Comparison of ENCODE assay signal across 30 cellular contexts in genomic region chr1:169985757-169986156, GRCh38.
"Had no signal": no experiment of that assay in that cellular context is flagged by ENCODE, and none has a peak within 500 bp of the region (broad histone marks: within the 10 kb centered on the region; RNA-seq: fewer than 3 reads in every experiment).

No MANE protein-coding gene starts in this region.

- H3K4me3 Mint-ChIP-seq: activated CD4-positive, alpha-beta memory T cell treated with anti-CD3 and anti-CD28 coated beads, Interleukin-2, amount 10 ng/mL, durations not matched to agents 7 days and 5 days; activated CD4-positive, alpha-beta T cell treated with anti-CD3 and anti-CD28 coated beads, Interleukin-2, amount 10 ng/mL, durations not matched to agents 7 days and 5 days; activated naive CD4-positive, alpha-beta T cell treated with anti-CD3 and anti-CD28 coated beads, Interleukin-2, amount 10 ng/mL, durations not matched to agents 7 days and 5 days; activated naive CD8-positive, alpha-beta T cell treated with anti-CD3 and anti-CD28 coated beads, Interleukin-2, amount 10 ng/mL, durations not matched to agents 7 days and 5 days; activated T-cell treated with anti-CD3 and anti-CD28 coated beads, Interleukin-2, amount 50 U/mL, for 24 hours; activated T-cell treated with anti-CD3 and anti-CD28 coated beads, Interleukin-2, amount 50 U/mL, for 72 hours; central memory CD8-positive, alpha-beta T cell; dendritic cell treated with granulocyte-macrophage colony-stimulating factor and Interleukin-4, amounts not matched to agents 40 ng/mL and 50 ng/mL, for 4 days had no signal

- H3K27ac Mint-ChIP-seq: activated CD4-positive, alpha-beta memory T cell treated with anti-CD3 and anti-CD28 coated beads, Interleukin-2, amount 10 ng/mL, durations not matched to agents 7 days and 5 days; activated CD4-positive, alpha-beta T cell treated with anti-CD3 and anti-CD28 coated beads, Interleukin-2, amount 10 ng/mL, durations not matched to agents 7 days and 5 days; activated naive CD4-positive, alpha-beta T cell treated with anti-CD3 and anti-CD28 coated beads, Interleukin-2, amount 10 ng/mL, durations not matched to agents 7 days and 5 days; activated naive CD4-positive, alpha-beta T cell treated with anti-CD3 and anti-CD28 coated beads, Interleukin-2, amount 50 U/mL, for 72 hours; activated naive CD8-positive, alpha-beta T cell treated with anti-CD3 and anti-CD28 coated beads, Interleukin-2, amount 10 ng/mL, durations not matched to agents 7 days and 5 days; activated T-cell treated with anti-CD3 and anti-CD28 coated beads, Interleukin-2, amount 50 U/mL, for 24 hours; activated T-cell treated with anti-CD3 and anti-CD28 coated beads, Interleukin-2, amount 50 U/mL, for 72 hours; dendritic cell treated with granulocyte-macrophage colony-stimulating factor and Interleukin-4, amounts not matched to agents 40 ng/mL and 50 ng/mL, for 4 days had no signal

- H3K4me1 ChIP-seq: esophagus squamous epithelium had no signal

- H3K9me3 ChIP-seq: esophagus squamous epithelium, gastroesophageal sphincter had no signal

- H3K27me3 ChIP-seq: brain microvascular endothelial cell, dorsolateral prefrontal cortex, esophagus squamous epithelium, gastroesophageal sphincter had no signal

- H3K27ac ChIP-seq: brain microvascular endothelial cell, coronary artery, epithelial cell of prostate, esophagus squamous epithelium, gastroesophageal sphincter had no signal

- H3K36me3 Mint-ChIP-seq: activated naive CD4-positive, alpha-beta T cell treated with anti-CD3 and anti-CD28 coated beads, Interleukin-2, amount 50 U/mL, for 72 hours had no signal

- FAIRE-seq: bronchial epithelial cell, endothelial cell of umbilical vein had no signal

- DNase-seq: activated CD4-positive, alpha-beta memory T cell treated with anti-CD3 and anti-CD28 coated beads, Interleukin-2, amount 10 ng/mL, durations not matched to agents 7 days and 5 days; activated CD4-positive, alpha-beta T cell treated with anti-CD3 and anti-CD28 coated beads for 4 hours; activated CD4-positive, alpha-beta T cell treated with anti-CD3 and anti-CD28 coated beads, Interleukin-2, amount 10 ng/mL, durations not matched to agents 7 days and 5 days; activated CD4-positive, alpha-beta T cell treated with anti-CD3 and anti-CD28 coated beads, Interleukin-2, amount 50 U/mL, for 4 hours; activated CD4-positive, CD25-positive, alpha-beta regulatory T cell; activated CD4-positive, CD25-positive, alpha-beta regulatory T cell treated with anti-CD3 and anti-CD28 coated beads, Interleukin-2, amount 50 U/mL, for 72 hours; activated CD8-positive, alpha-beta memory T cell treated with anti-CD3 and anti-CD28 coated beads, Interleukin-2, amount 50 U/mL, for 48 hours; activated gamma-delta T cell; activated naive CD4-positive, alpha-beta T cell; activated naive CD4-positive, alpha-beta T cell treated with anti-CD3 and anti-CD28 coated beads, Interleukin-2, amount 10 ng/mL, durations not matched to agents 7 days and 5 days; activated naive CD8-positive, alpha-beta T cell treated with anti-CD3 and anti-CD28 coated beads, Interleukin-2, amount 10 ng/mL, durations not matched to agents 7 days and 5 days; activated T-cell treated with anti-CD3 and anti-CD28 coated beads for 4 hours; activated T-cell treated with anti-CD3 and anti-CD28 coated beads, Interleukin-2, amount 50 U/mL, for 24 hours; activated T-cell treated with anti-CD3 and anti-CD28 coated beads, Interleukin-2, amount 50 U/mL, for 72 hours; amniotic stem cell; anterior cingulate cortex; brain microvascular endothelial cell; dorsolateral prefrontal cortex; effector memory CD4-positive, alpha-beta T cell; esophagus squamous epithelium; foreskin melanocyte; T-helper 2 cell had no signal

- ATAC-seq: activated naive CD4-positive, alpha-beta T cell treated with anti-CD3 and anti-CD28 coated beads, Interleukin-2, amount 50 U/mL, for 72 hours; activated T-cell treated with anti-CD3 and anti-CD28 coated beads, Interleukin-2, amount 50 U/mL, for 72 hours; gastroesophageal sphincter had no signal

- H3K27me3 Mint-ChIP-seq: activated CD4-positive, alpha-beta memory T cell treated with anti-CD3 and anti-CD28 coated beads, Interleukin-2, amount 10 ng/mL, durations not matched to agents 7 days and 5 days; activated CD4-positive, alpha-beta T cell treated with anti-CD3 and anti-CD28 coated beads, Interleukin-2, amount 10 ng/mL, durations not matched to agents 7 days and 5 days; activated naive CD4-positive, alpha-beta T cell treated with anti-CD3 and anti-CD28 coated beads, Interleukin-2, amount 10 ng/mL, durations not matched to agents 7 days and 5 days; activated naive CD8-positive, alpha-beta T cell treated with anti-CD3 and anti-CD28 coated beads, Interleukin-2, amount 10 ng/mL, durations not matched to agents 7 days and 5 days; activated T-cell treated with anti-CD3 and anti-CD28 coated beads, Interleukin-2, amount 50 U/mL, for 24 hours; central memory CD8-positive, alpha-beta T cell; dendritic cell treated with granulocyte-macrophage colony-stimulating factor and Interleukin-4, amounts not matched to agents 40 ng/mL and 50 ng/mL, for 4 days had no signal

- H3K36me3 ChIP-seq: brain microvascular endothelial cell had no signal

- H3K4me3 ChIP-seq: coronary artery, dorsolateral prefrontal cortex, esophagus squamous epithelium, gastroesophageal sphincter had no signal

- H3K4me1 Mint-ChIP-seq: activated CD4-positive, alpha-beta memory T cell treated with anti-CD3 and anti-CD28 coated beads, Interleukin-2, amount 10 ng/mL, durations not matched to agents 7 days and 5 days; activated CD4-positive, alpha-beta T cell treated with anti-CD3 and anti-CD28 coated beads, Interleukin-2, amount 10 ng/mL, durations not matched to agents 7 days and 5 days; activated naive CD4-positive, alpha-beta T cell treated with anti-CD3 and anti-CD28 coated beads, Interleukin-2, amount 10 ng/mL, durations not matched to agents 7 days and 5 days; central memory CD8-positive, alpha-beta T cell had no signal

- H3K9me3 Mint-ChIP-seq: activated CD4-positive, alpha-beta memory T cell treated with anti-CD3 and anti-CD28 coated beads, Interleukin-2, amount 10 ng/mL, durations not matched to agents 7 days and 5 days; activated CD4-positive, alpha-beta T cell treated with anti-CD3 and anti-CD28 coated beads, Interleukin-2, amount 10 ng/mL, durations not matched to agents 7 days and 5 days; activated naive CD4-positive, alpha-beta T cell treated with anti-CD3 and anti-CD28 coated beads, Interleukin-2, amount 10 ng/mL, durations not matched to agents 7 days and 5 days; activated naive CD4-positive, alpha-beta T cell treated with anti-CD3 and anti-CD28 coated beads, Interleukin-2, amount 50 U/mL, for 72 hours; activated naive CD8-positive, alpha-beta T cell treated with anti-CD3 and anti-CD28 coated beads, Interleukin-2, amount 10 ng/mL, durations not matched to agents 7 days and 5 days; activated T-cell treated with anti-CD3 and anti-CD28 coated beads, Interleukin-2, amount 50 U/mL, for 24 hours; activated T-cell treated with anti-CD3 and anti-CD28 coated beads, Interleukin-2, amount 50 U/mL, for 72 hours; central memory CD8-positive, alpha-beta T cell; dendritic cell treated with granulocyte-macrophage colony-stimulating factor and Interleukin-4, amounts not matched to agents 40 ng/mL and 50 ng/mL, for 4 days had no signal
